9 cellular contexts compared by ENCODE assay signal in the genomic region with DNA sequence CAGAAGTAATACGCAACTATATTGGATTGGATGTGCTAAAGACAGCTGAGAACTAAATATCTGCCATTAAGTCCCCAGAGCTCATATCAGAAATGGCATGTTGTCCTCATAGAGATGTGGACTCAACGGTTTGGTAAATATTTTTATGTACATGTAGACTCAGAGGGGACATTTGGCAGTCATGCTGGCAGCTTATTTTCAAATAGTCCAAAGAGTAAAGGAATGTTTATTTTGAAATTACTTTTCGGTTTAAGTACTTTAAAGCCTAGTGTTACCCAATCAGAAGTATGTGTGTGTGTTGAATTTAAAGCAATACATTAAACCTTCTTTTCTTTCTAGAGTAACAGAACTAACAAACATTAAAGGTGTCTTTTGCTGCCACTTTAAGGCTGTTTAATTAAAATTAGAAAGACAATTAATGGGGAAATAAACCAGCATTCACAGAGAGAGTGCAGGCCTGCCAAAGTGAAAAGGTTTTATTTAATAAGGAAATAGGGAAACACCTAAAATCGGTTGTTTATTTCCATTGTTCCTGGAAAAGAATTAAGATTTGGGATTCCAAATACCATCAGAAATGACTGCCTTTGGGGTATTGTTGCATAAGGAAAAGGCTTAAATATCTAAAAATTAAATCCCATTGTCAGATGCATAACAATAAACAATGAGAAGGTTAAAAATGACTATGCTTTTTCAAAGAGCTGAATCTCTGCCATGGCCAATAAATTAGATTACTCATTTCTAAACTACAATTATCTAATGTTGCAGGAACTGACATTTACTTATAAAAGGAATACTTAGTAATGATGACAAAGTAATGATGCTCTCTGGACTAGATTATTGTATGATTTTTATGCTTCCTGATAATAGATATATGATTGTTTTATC.
A peak's percentile ranks its signal among the peaks of the same experiment; 100 is the strongest.
DNase-seq lines count a peak whose midpoint lies in the region; ATAC-seq lines count a peak whose summit lies in the region.
"Had no signal": no experiment of that assay in that cellular context is flagged by ENCODE, and none has a peak within 500 bp of the region (broad histone marks: within the 10 kb centered on the region; RNA-seq: fewer than 3 reads in every experiment).

No MANE protein-coding gene starts in this region.

- DNase-seq in foreskin melanocyte (peak; percentile 26), NCI-H1105 treated with DMSO at 0.1 percent for 48 hours (lab: John Stamatoyannopoulos, UW) (no peak), COR-L47 (lab: John Stamatoyannopoulos, UW) (no peak)
- DNase-seq in activated effector memory CD4-positive, alpha-beta T cell treated with Interleukin-2 at 50 U/mL for 16 hours, result no peak
- DNase-seq in stimulated activated CD4-positive, alpha-beta T cell treated with anti-CD3 and anti-CD28 coated beads, Interleukin-4, amount 100 ng/mL, for 4 hours, result no peak
- DNase-seq: midbrain had no signal

- ATAC-seq in GM18498 (IDR thresholded peaks at IDR 0.05; ENCODE audit: unreplicated experiment) (peak; percentile 28), GM21515 (IDR thresholded peaks at IDR 0.05; ENCODE audit: unreplicated experiment) (peak; percentile 28), HG03342 (IDR thresholded peaks at IDR 0.05; ENCODE audit: unreplicated experiment) (peak; percentile 29)
